In the genomic region with DNA sequence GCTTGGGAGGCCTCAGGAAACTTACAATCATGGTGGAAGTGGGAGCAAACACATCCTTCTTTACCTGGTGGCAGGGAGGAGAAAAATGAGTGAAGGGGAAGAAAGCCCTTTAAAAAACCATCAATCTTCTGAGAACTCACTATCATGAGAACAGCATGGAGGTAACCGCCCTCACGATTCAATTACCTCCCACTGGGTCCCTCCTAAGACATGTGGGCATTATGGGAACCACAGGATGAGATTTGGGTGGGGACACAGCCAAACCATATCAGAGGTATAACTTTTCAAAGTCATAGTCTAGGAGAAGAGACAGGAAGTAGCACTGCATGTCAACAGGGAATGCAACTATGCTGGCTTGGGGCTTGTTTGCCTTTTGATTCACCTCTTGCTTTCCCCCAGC, we compare ENCODE assay signal across 37 cellular contexts.
"Had no signal": no experiment of that assay in that cellular context is flagged by ENCODE, and none has a peak within 500 bp of the region (broad histone marks: within the 10 kb centered on the region; RNA-seq: fewer than 3 reads in every experiment).

No MANE protein-coding gene starts in this region.

- ATAC-seq: activated CD8-positive, alpha-beta T cell treated with anti-CD3 and anti-CD28 coated beads for 36 hours; activated naive CD4-positive, alpha-beta T cell treated with anti-CD3 and anti-CD28 coated beads, Interleukin-2, amount 50 U/mL, for 72 hours; activated T-cell treated with anti-CD3 and anti-CD28 coated beads, Interleukin-2, amount 50 U/mL, for 4 hours; activated T-cell treated with anti-CD3 and anti-CD28 coated beads, Interleukin-2, amount 50 U/mL, for 72 hours; activated T-helper 17 cell treated with anti-CD3 and anti-CD28 coated beads, Interleukin-2, amount 50 U/mL, for 72 hours; body of pancreas had no signal

- H3K27me3 ChIP-seq: adrenal gland, body of pancreas, brain microvascular endothelial cell, breast epithelium had no signal

- FAIRE-seq: astrocyte, TTC549 had no signal

- H3K27me3 Mint-ChIP-seq: activated CD4-positive, alpha-beta T cell treated with anti-CD3 and anti-CD28 coated beads, Interleukin-2, amount 10 ng/mL, durations not matched to agents 24 days and 14 days; activated CD8-positive, alpha-beta T cell treated with anti-CD3 and anti-CD28 coated beads for 36 hours had no signal

- H3K36me3 ChIP-seq: adrenal gland, brain microvascular endothelial cell, breast epithelium had no signal

- H3K9me3 ChIP-seq: adrenal gland, body of pancreas, breast epithelium had no signal

- H3K4me1 ChIP-seq: adrenal gland, body of pancreas, breast epithelium had no signal

- H3K27ac ChIP-seq: adrenal gland, body of pancreas, brain microvascular endothelial cell, breast epithelium, VCaP had no signal

- H3K36me3 Mint-ChIP-seq: activated CD4-positive, alpha-beta memory T cell treated with anti-CD3 and anti-CD28 coated beads for 36 hours; activated naive CD8-positive, alpha-beta T cell treated with anti-CD3 and anti-CD28 coated beads for 36 hours had no signal

- H3K4me3 Mint-ChIP-seq: activated B cell treated with CpG ODN at 0.5 μM for 24 hours; activated CD4-positive, alpha-beta memory T cell treated with anti-CD3 and anti-CD28 coated beads for 36 hours; activated CD4-positive, alpha-beta T cell treated with anti-CD3 and anti-CD28 coated beads, Interleukin-2, amount 10 ng/mL, durations not matched to agents 24 days and 14 days; activated CD8-positive, alpha-beta T cell treated with anti-CD3 and anti-CD28 coated beads for 36 hours; activated naive CD4-positive, alpha-beta T cell treated with anti-CD3 and anti-CD28 coated beads for 36 hours; activated naive CD8-positive, alpha-beta T cell treated with anti-CD3 and anti-CD28 coated beads for 36 hours; activated T-cell treated with anti-CD3 and anti-CD28 coated beads, Interleukin-2, amount 50 U/mL, for 4 hours; activated T-cell treated with anti-CD3 and anti-CD28 coated beads, Interleukin-2, amount 50 U/mL, for 72 hours; activated T-helper 1 cell treated with anti-CD3 and anti-CD28 coated beads, Interleukin-12 subunit alpha, Interleukin-12 subunit beta, Interleukin-2, Interleukin-4 antibody, amounts not matched to agents 30 ng/mL and 10 ng/mL and 1 ng/mL, durations not matched to agents 14 hours and 24 hours and 36 hours; activated T-helper 17 cell treated with anti-CD3 and anti-CD28 coated beads, Interleukin-2, amount 50 U/mL, for 72 hours; T-helper 1 cell treated with Interleukin-12 subunit alpha and Interleukin-12 subunit beta and Interleukin-4 antibody, amounts not matched to agents 30 μg/mL and 1 μg/mL, for 36 hours; T-helper 2 cell treated with Interferon-gamma antibody and Interleukin-4, amounts not matched to agents 5 μg/mL and 100 μg/mL, for 36 hours had no signal

- H3K9me3 Mint-ChIP-seq: activated CD4-positive, alpha-beta memory T cell treated with anti-CD3 and anti-CD28 coated beads for 36 hours; activated CD4-positive, alpha-beta T cell treated with anti-CD3 and anti-CD28 coated beads, Interleukin-2, amount 10 ng/mL, durations not matched to agents 24 days and 14 days; activated CD8-positive, alpha-beta T cell treated with anti-CD3 and anti-CD28 coated beads for 36 hours; activated T-helper 17 cell treated with anti-CD3 and anti-CD28 coated beads, Interleukin-2, amount 50 U/mL, for 72 hours; T-helper 1 cell treated with Interleukin-12 subunit alpha and Interleukin-12 subunit beta and Interleukin-4 antibody, amounts not matched to agents 30 μg/mL and 1 μg/mL, for 36 hours had no signal

- DNase-seq: activated B cell treated with CpG ODN at 0.5 μM for 24 hours; activated CD4-positive, alpha-beta memory T cell treated with anti-CD3 and anti-CD28 coated beads for 36 hours; activated CD4-positive, alpha-beta T cell treated with anti-CD3 and anti-CD28 coated beads for 4 hours; activated CD4-positive, alpha-beta T cell treated with anti-CD3 and anti-CD28 coated beads, Interleukin-2, amount 10 ng/mL, durations not matched to agents 24 days and 14 days; activated CD4-positive, alpha-beta T cell treated with anti-CD3 and anti-CD28 coated beads, Interleukin-2, amount 50 U/mL, for 1 hour; activated CD4-positive, alpha-beta T cell treated with anti-CD3 and anti-CD28 coated beads, Interleukin-2, amount 50 U/mL, for 4 hours; activated CD4-positive, CD25-positive, alpha-beta regulatory T cell treated with anti-CD3 and anti-CD28 coated beads, Interleukin-2, amount 50 U/mL, for 72 hours; activated CD8-positive, alpha-beta memory T cell treated with anti-CD3 and anti-CD28 coated beads, Interleukin-2, amount 50 U/mL, for 4 hours; activated CD8-positive, alpha-beta T cell treated with anti-CD3 and anti-CD28 coated beads for 36 hours; activated effector memory CD4-positive, alpha-beta T cell treated with anti-CD3 and anti-CD28 coated beads, Interleukin-2, amount 50 U/mL, for 16 hours; activated gamma-delta T cell treated with Interleukin-2 at 50 U/mL for 16 hours; activated naive CD4-positive, alpha-beta T cell; activated naive CD4-positive, alpha-beta T cell treated with anti-CD3 and anti-CD28 coated beads for 36 hours; activated naive CD4-positive, alpha-beta T cell treated with anti-CD3 and anti-CD28 coated beads, Interleukin-2, amount 50 U/mL, for 16 hours; activated naive CD8-positive, alpha-beta T cell treated with anti-CD3 and anti-CD28 coated beads for 36 hours; activated T-cell treated with anti-CD3 and anti-CD28 coated beads for 4 hours; activated T-cell treated with anti-CD3 and anti-CD28 coated beads, Interleukin-2, amount 50 U/mL, for 1 hour; activated T-cell treated with anti-CD3 and anti-CD28 coated beads, Interleukin-2, amount 50 U/mL, for 4 hours; activated T-cell treated with anti-CD3 and anti-CD28 coated beads, Interleukin-2, amount 50 U/mL, for 72 hours; adrenal gland; amniotic stem cell; aorta; body of pancreas; brain microvascular endothelial cell; central memory CD4-positive, alpha-beta T cell; T-helper 1 cell; T-helper 2 cell; T-helper 9 cell had no signal

- H3K27ac Mint-ChIP-seq: activated B cell treated with CpG ODN at 0.5 μM for 24 hours; activated CD4-positive, alpha-beta memory T cell treated with anti-CD3 and anti-CD28 coated beads for 36 hours; activated CD4-positive, alpha-beta T cell treated with anti-CD3 and anti-CD28 coated beads, Interleukin-2, amount 10 ng/mL, durations not matched to agents 24 days and 14 days; activated CD8-positive, alpha-beta T cell treated with anti-CD3 and anti-CD28 coated beads for 36 hours; activated naive CD4-positive, alpha-beta T cell treated with anti-CD3 and anti-CD28 coated beads for 36 hours; activated naive CD4-positive, alpha-beta T cell treated with anti-CD3 and anti-CD28 coated beads, Interleukin-2, amount 50 U/mL, for 72 hours; activated naive CD8-positive, alpha-beta T cell treated with anti-CD3 and anti-CD28 coated beads for 36 hours; activated T-cell treated with anti-CD3 and anti-CD28 coated beads, Interleukin-2, amount 50 U/mL, for 72 hours; activated T-helper 1 cell treated with anti-CD3 and anti-CD28 coated beads, Interleukin-12 subunit alpha, Interleukin-12 subunit beta, Interleukin-2, Interleukin-4 antibody, amounts not matched to agents 30 ng/mL and 10 ng/mL and 1 ng/mL, durations not matched to agents 14 hours and 24 hours and 36 hours; activated T-helper 17 cell treated with anti-CD3 and anti-CD28 coated beads, Interleukin-2, amount 50 U/mL, for 72 hours; T-helper 1 cell treated with Interleukin-12 subunit alpha and Interleukin-12 subunit beta and Interleukin-4 antibody, amounts not matched to agents 30 μg/mL and 1 μg/mL, for 36 hours; T-helper 2 cell treated with Interferon-gamma antibody and Interleukin-4, amounts not matched to agents 5 μg/mL and 100 μg/mL, for 36 hours had no signal

- H3K4me1 Mint-ChIP-seq: activated B cell treated with CpG ODN at 0.5 μM for 24 hours had no signal

- H3K4me3 ChIP-seq: adrenal gland, body of pancreas, breast epithelium had no signal
